Comparison of ENCODE assay signal across 8 cellular contexts in genomic region chr11:100719809-100720221, GRCh38. TPM values are rescaled to one million over a fixed set of nuclear protein-coding genes. Genes with fewer than 3 reads are reported as not detected.
A peak's percentile ranks its signal among the peaks of the same experiment; 100 is the strongest.
DNase-seq lines count a peak whose midpoint lies in the region; ATAC-seq and TF ChIP-seq lines count a peak whose summit lies in the region.

No MANE protein-coding gene starts in this region.

- H3K4me3 ChIP-seq in SK-N-SH (ENCODE audit: low read depth in 2 of 2, low read length in 1 of 2) = no peak overlapping the region
- no peak overlapping the region for H3K4me3 ChIP-seq in astrocyte of the spinal cord (ENCODE audit: low read depth, low read length)
- H3K4me3 ChIP-seq in iPS-20b (ENCODE audit: low read length) = peak overlapping the region; percentile 42; the same call in 1 of the 2 replicates
- H3K4me3 ChIP-seq in stomach = no peak overlapping the region
- H3K4me3 ChIP-seq in CD8-positive, alpha-beta memory T cell (ENCODE audit: low read length) = no peak overlapping the region

- H3K27me3 ChIP-seq in SK-N-SH (ENCODE audit: insufficient read depth) = no peaks in the 10 kb centered on the region; the same call in 1 of the 2 replicates
- no peaks in the 10 kb centered on the region for H3K27me3 ChIP-seq in iPS-20b (ENCODE audit: insufficient read depth, low read length)
- no peaks in the 10 kb centered on the region for H3K27me3 ChIP-seq in stomach
- no peaks in the 10 kb centered on the region for H3K27me3 ChIP-seq in CD8-positive, alpha-beta memory T cell (ENCODE audit: insufficient read depth, low read length, poor library complexity, severe bottlenecking)

- peaks cover 0 to 12% (median 2%) of the 10 kb centered on the region in 5 donors for H3K9me3 Mint-ChIP-seq in CD8-positive, alpha-beta memory T cell

- TF ChIP-seq RAD21 in SK-N-SH (IDR thresholded peaks at IDR 0.05; ENCODE audit: low read length) = no peak

- H4K20me1 ChIP-seq in SK-N-SH (ENCODE audit: insufficient read depth) = no peaks in the 10 kb centered on the region

- ATAC-seq in SK-N-SH treated with all-trans-retinoic acid at 6 μM for 48 hours (no peak), GM18870 (IDR thresholded peaks at IDR 0.05; ENCODE audit: unreplicated experiment) (no peak)

- H3K36me3 ChIP-seq in SK-N-SH (replicated peaks in 1 of 2; ENCODE audit: control insufficient read depth in 1 of 2, insufficient read depth in 2 of 2, low read length in 1 of 2) (no peaks in the 10 kb centered on the region), iPS-20b (ENCODE audit: insufficient read depth, low read depth, low read length) (no peaks in the 10 kb centered on the region), stomach (no peaks in the 10 kb centered on the region)
- H3K36me3 ChIP-seq in CD8-positive, alpha-beta memory T cell (ENCODE audit: insufficient read depth, low read length) = no peaks in the 10 kb centered on the region

- CTCF ChIA-PET in SK-N-SH (lab: Yijun Ruan, JAX) = no interaction called here
- CTCF ChIA-PET in CD8-positive, alpha-beta memory T cell (lab: Charles Lee) = no interaction called here

- no peak overlapping the region for H3K9ac ChIP-seq in SK-N-SH
- peak overlapping the region; percentile 63; the same call in 1 of the 2 replicates for H3K9ac ChIP-seq in iPS-20b (ENCODE audit: low read depth, low read length)

- DNase-seq in SK-N-SH (no peak), astrocyte of the spinal cord (ENCODE audit: low read depth, low spot score) (peak; percentile 95), stomach (peak; percentile 66), posterior vena cava (ENCODE audit: low spot score) (no peak)
- DNase-seq in CD8-positive, alpha-beta memory T cell = no peak

- no peaks in the 10 kb centered on the region for H3K9me3 ChIP-seq in SK-N-SH
- no peaks in the 10 kb centered on the region for H3K9me3 ChIP-seq in iPS-20b (ENCODE audit: insufficient read depth, low read depth, low read length)
- no peaks in the 10 kb centered on the region for H3K9me3 ChIP-seq in stomach
- H3K9me3 ChIP-seq in CD8-positive, alpha-beta memory T cell (ENCODE audit: low read length) = no peaks in the 10 kb centered on the region

- H3K27ac ChIP-seq in SK-N-SH (ENCODE audit: low read depth in 2 of 2, low read length in 1 of 2) (no peak overlapping the region), iPS-20b (ENCODE audit: low read length) (peak overlapping the region; percentile 19), stomach (peak overlapping the region; percentile 41 to 79 (median 59))
- no peak overlapping the region for H3K27ac ChIP-seq in CD8-positive, alpha-beta memory T cell (ENCODE audit: low read depth, low read length)

- POLR2A ChIA-PET in SK-N-SH (lab: Yijun Ruan, JAX) = no interaction called here
- POLR2A ChIA-PET in CD8-positive, alpha-beta memory T cell (lab: Charles Lee) = no interaction called here

- WGBS in SK-N-SH (ENCODE audit: low lambda C conversion rate) = 7% methylated on average over 3 of the region's 3 CpGs
- WGBS in stomach, 5 donors = 23 to 29% (median 25%) methylated on average over 3 of the region's 3 CpGs

- H3K9me2 ChIP-seq in SK-N-SH = no peaks in the 10 kb centered on the region

- intact Hi-C loops in stomach (cut with DNase I; ENCODE audit: low total_unique reads) (no loop called here), posterior vena cava (cut with DNase I) (no loop called here)

- no peaks in the 10 kb centered on the region for H3K27me3 Mint-ChIP-seq in CD8-positive, alpha-beta memory T cell

- no peak for TF ChIP-seq POLR2A in stomach (IDR thresholded peaks at IDR 0.05)

- H3K4me1 ChIP-seq in SK-N-SH (ENCODE audit: control insufficient read depth in 1 of 2, insufficient read depth in 2 of 2, low read depth in 1 of 2, low read length in 1 of 2) (no peaks in the 10 kb centered on the region; a peak in 2 of 4 replicates), iPS-20b (ENCODE audit: insufficient read depth, low read length) (peaks cover 43% of the 10 kb centered on the region), stomach (peaks cover 6 to 18% (median 12%) of the 10 kb centered on the region in 4 donors)
- H3K4me1 ChIP-seq in CD8-positive, alpha-beta memory T cell (ENCODE audit: insufficient read depth, low read length) = no peaks in the 10 kb centered on the region

- no peak overlapping the region for H3K4me2 ChIP-seq in SK-N-SH

- TF ChIP-seq CTCF in SK-N-SH (IDR thresholded peaks at IDR 0.05) (no peak), astrocyte of the spinal cord (IDR thresholded peaks at IDR 0.05; ENCODE audit: low read depth, low read length) (no peak), stomach (IDR thresholded peaks at IDR 0.05) (no peak)

- no peaks in the 10 kb centered on the region for H3K36me3 Mint-ChIP-seq in CD8-positive, alpha-beta memory T cell

- no peaks in the 10 kb centered on the region for H3K79me2 ChIP-seq in SK-N-SH (ENCODE audit: insufficient read depth)

- H3K4me1 Mint-ChIP-seq in CD8-positive, alpha-beta memory T cell = no peaks in the 10 kb centered on the region

- in situ Hi-C loops in astrocyte of the spinal cord (cut with HindIII; ENCODE audit: low sequenced_read_pairs) = no loop called here

- no peak overlapping the region for H2AFZ ChIP-seq in SK-N-SH (ENCODE audit: low read depth)

- no peaks in the 10 kb centered on the region for H3F3A ChIP-seq in SK-N-SH (replicated peaks; ENCODE audit: insufficient read depth)

- no peak overlapping the region for H3K27ac Mint-ChIP-seq in CD8-positive, alpha-beta memory T cell

- TF ChIP-seq EP300 in SK-N-SH (IDR thresholded peaks at IDR 0.05; ENCODE audit: borderline replicate concordance in 1 of 2, low read depth in 1 of 2, low read length in 1 of 2) (no peak), stomach (IDR thresholded peaks at IDR 0.05) (no peak)

- no peak overlapping the region for H3K4me3 Mint-ChIP-seq in CD8-positive, alpha-beta memory T cell

TF ChIP-seq in SK-N-SH, 30 proteins besides CTCF, POLR2A, EP300 and RAD21 (continues in another document):
- TF ChIP-seq FOXJ3 (CRISPR knock-in tag; IDR thresholded peaks at IDR 0.05) (no peak), USF2 (IDR thresholded peaks at IDR 0.05; ENCODE audit: borderline replicate concordance, low read depth, low read length) (no peak), IRF3 (IDR thresholded peaks at IDR 0.05; ENCODE audit: low read depth, low read length) (no peak), RCOR1 (IDR thresholded peaks at IDR 0.05; ENCODE audit: low read length) (no peak), SIN3A (IDR thresholded peaks at IDR 0.05; ENCODE audit: borderline replicate concordance, low read depth, low read length) (no peak), FOSL2 (IDR thresholded peaks at IDR 0.05; ENCODE audit: borderline replicate concordance, low read depth) (peak; percentile 18; the same call in 1 of the 2 replicates), NFIC (IDR thresholded peaks at IDR 0.05; ENCODE audit: borderline replicate concordance) (no peak)

TF ChIP-seq in SK-N-SH treated with all-trans-retinoic acid at 6 μM for 48 hours, 23 proteins besides CTCF, POLR2A, EP300 and RAD21 (continues in another document):
- TF ChIP-seq PPARA (CRISPR knock-in tag; IDR thresholded peaks at IDR 0.05; ENCODE audit: borderline replicate concordance) = no peak
- TF ChIP-seq ZNF565 (CRISPR knock-in tag; conservative IDR thresholded peaks at IDR 0.05; ENCODE audit: low read depth) = no peak
- TF ChIP-seq BACH2 (CRISPR knock-in tag; IDR thresholded peaks at IDR 0.05; ENCODE audit: borderline replicate concordance) = no peak
- no peak for TF ChIP-seq OSR1 (CRISPR knock-in tag; IDR thresholded peaks at IDR 0.05)
- TF ChIP-seq ZFP3 (CRISPR knock-in tag; IDR thresholded peaks at IDR 0.05) = no peak
- no peak for TF ChIP-seq ISL1 (CRISPR knock-in tag; IDR thresholded peaks at IDR 0.05)
- TF ChIP-seq TOX (CRISPR knock-in tag; IDR thresholded peaks at IDR 0.05; ENCODE audit: borderline replicate concordance) = no peak
- TF ChIP-seq ZNF8 (CRISPR knock-in tag; IDR thresholded peaks at IDR 0.05) = no peak
- no peak for TF ChIP-seq SNAI2 (CRISPR knock-in tag; IDR thresholded peaks at IDR 0.05)
- no peak for TF ChIP-seq TSHZ2 (CRISPR knock-in tag; IDR thresholded peaks at IDR 0.05)

RNA-seq across cellular contexts. Expression of gene ARHGAP42, which starts 32.7 kb away (rescaled TPM):
- polyA plus RNA-seq in SK-N-SH (2012; rRNA removed) (0.02 and 0.05 TPM in 2 replicates), stomach (10 to 100 TPM in 1 of 3 donors, 1 to 10 TPM in 2; 2.3 to 17.4 (median 7.4) TPM)
- polyA plus RNA-seq in SK-N-SH (2012; cell fraction: cytosol; rRNA removed) = 0.03 and 0.04 TPM in 2 replicates
- 0.04 TPM in 1 of 2 replicates, not detected in the other for polyA plus RNA-seq in SK-N-SH (2012; cell fraction: nucleus; rRNA removed)
- total RNA-seq in stomach (100 to 1,000 TPM in 1 of 5 donors, 10 to 100 TPM in 4; 27.4 to 119 (median 64.5) TPM), posterior vena cava (10 to 100 TPM; 14.9 to 20.0 TPM)
- under 1 TPM; 0.09 to 0.18 TPM for total RNA-seq in CD8-positive, alpha-beta memory T cell
- polyA plus RNA-seq in CD8-positive, alpha-beta memory T cell = 0.07 TPM

Comparison
In these comparisons a context has a peak if more than half of its experiments do, and no peak if none do; other contexts are left out.
1. DNase-seq: peak in astrocyte of the spinal cord (single experiment) and stomach (single experiment); none in SK-N-SH (single experiment), posterior vena cava (single experiment) and CD8-positive, alpha-beta memory T cell (0 of 5).
2. H3K27ac ChIP-seq: peak in iPS-20b (single experiment) and stomach (5 of 5); none in SK-N-SH (0 of 2) and CD8-positive, alpha-beta memory T cell (single experiment).
3. RNA of gene ARHGAP42, which starts 32.7 kb away (total RNA-seq): 27.4 to 119 TPM in stomach and 14.9 to 20.0 TPM in posterior vena cava; 0.09 to 0.18 TPM in CD8-positive, alpha-beta memory T cell; every median in the first group is over 10 times any median in the second.